Comparison of ENCODE assay signal across 18 cellular contexts in the genomic region with DNA sequence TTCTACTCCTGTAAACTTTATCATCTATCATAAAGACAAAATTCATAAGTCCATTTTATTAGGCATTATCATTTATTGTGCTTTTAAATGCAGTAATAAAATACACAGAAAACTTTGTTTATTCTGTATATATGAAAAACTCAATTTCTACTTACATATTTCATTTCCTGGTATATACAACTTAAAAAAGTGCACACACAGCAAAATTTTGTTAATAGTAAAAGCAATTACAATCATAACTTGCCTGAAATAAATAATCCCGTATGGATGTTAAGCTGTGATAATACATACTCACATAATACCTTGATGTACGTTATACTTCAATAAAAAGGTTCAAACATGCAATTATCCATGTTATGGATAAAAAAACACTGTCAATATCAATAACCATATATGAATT.
"Had no signal": no experiment of that assay in that cellular context is flagged by ENCODE, and none has a peak within 500 bp of the region (broad histone marks: within the 10 kb centered on the region; RNA-seq: fewer than 3 reads in every experiment).

No MANE protein-coding gene starts in this region.

- H3K4me3 ChIP-seq: SJSA1, SK-N-MC had no signal

- H3K27ac ChIP-seq: SJSA1, SK-N-MC had no signal

- H3K27me3 ChIP-seq: SJSA1 had no signal

- DNase-seq: Kasumi-1, KG1, MM.1S, NCI-H1092 treated with DMSO at 0.1 percent for 48 hours, NCI-H1436, NCI-H187, NCI-H2029, NCI-H2081 treated with DMSO at 0.1 percent for 48 hours, NCI-H2171, NCI-H226, NCI-H446 treated with DMSO at 0.1 percent for 48 hours, NCI-H526, Right ventricle myocardium superior, RPMI8226, SIG-M5 had no signal

- FAIRE-seq: RCC 7860 had no signal

- H3K9me3 ChIP-seq: SJSA1 had no signal
